In the genomic region with DNA sequence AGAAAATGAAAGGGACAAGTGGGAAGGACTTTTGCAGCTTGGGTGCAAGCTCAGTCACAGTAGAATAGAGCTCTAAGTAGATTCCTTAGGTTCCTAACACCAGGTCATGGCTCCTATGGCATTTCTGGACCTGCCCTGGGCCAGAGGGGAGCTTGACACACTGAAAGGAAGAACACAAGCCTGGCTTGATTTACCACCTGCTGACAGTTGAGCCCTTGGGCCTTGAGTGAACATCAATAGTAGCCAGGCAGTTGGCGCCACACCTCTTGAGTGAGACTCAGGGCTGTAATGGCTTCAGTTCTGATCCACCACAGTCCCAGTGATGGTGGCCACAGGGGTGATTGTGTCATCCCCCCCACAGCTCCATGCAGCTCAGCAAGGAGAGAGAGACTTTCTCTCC, we compare ENCODE assay signal across 23 cellular contexts.
DNase-seq lines count a peak whose midpoint lies in the region; ATAC-seq, FAIRE-seq and TF ChIP-seq lines count a peak whose summit lies in the region.
"Had no signal": no experiment of that assay in that cellular context is flagged by ENCODE, and none has a peak within 500 bp of the region (broad histone marks: within the 10 kb centered on the region; RNA-seq: fewer than 3 reads in every experiment).

No MANE protein-coding gene starts in this region.

- no peaks in the 10 kb centered on the region for H3K9me3 ChIP-seq in H9 (ENCODE audit: control insufficient read depth, low read depth, low read length)
- no peaks in the 10 kb centered on the region for H3K9me3 ChIP-seq in H1 (ENCODE audit: insufficient read depth in 2 of 2, low read depth in 1 of 2, low read length in 1 of 2)
- no peaks in the 10 kb centered on the region for H3K9me3 ChIP-seq in psoas muscle
- H3K9me3 ChIP-seq: BE2C, Caco-2, Peyer's patch, SJSA1 had no signal

- H3K36me3 ChIP-seq in H1 (ENCODE audit: control insufficient read depth in 2 of 4, insufficient read depth in 4 of 4, low read length in 3 of 4) (no peaks in the 10 kb centered on the region), psoas muscle (ENCODE audit: insufficient read depth in 1 of 2, low read depth in 1 of 2) (no peaks in the 10 kb centered on the region)
- H3K36me3 ChIP-seq: BE2C, Peyer's patch, SJSA1 had no signal

- no peak for TF ChIP-seq CTCF in H9 (conservative IDR thresholded peaks at IDR 0.05)
- TF ChIP-seq CTCF in H1 (IDR thresholded peaks at IDR 0.05; ENCODE audit: control extremely low read depth in 1 of 3, insufficient read depth in 1 of 3, low read depth in 1 of 3, low read length in 3 of 3) = no peak
- no peak for TF ChIP-seq CTCF in neural crest cell (conservative IDR thresholded peaks at IDR 0.05)
- TF ChIP-seq CTCF in psoas muscle (IDR thresholded peaks at IDR 0.05) = no peak

- no peak overlapping the region for H2BK5ac ChIP-seq in H9 (ENCODE audit: insufficient read length, low read length)
- H2BK5ac ChIP-seq in H1 (ENCODE audit: low read depth, low read length) = no peak overlapping the region

- no peaks in the 10 kb centered on the region for H3K79me2 ChIP-seq in H9 (ENCODE audit: insufficient read depth, low read length)
- no peaks in the 10 kb centered on the region for H3K79me2 ChIP-seq in H1 (ENCODE audit: control insufficient read depth in 1 of 2, insufficient read depth in 2 of 2, low read length in 2 of 2)

- H4K20me1 ChIP-seq in H9 (ENCODE audit: control insufficient read depth, insufficient read depth, insufficient read length) = no peaks in the 10 kb centered on the region
- no peaks in the 10 kb centered on the region for H4K20me1 ChIP-seq in H1 (replicated peaks in 1 of 2; ENCODE audit: control insufficient read depth in 1 of 2, insufficient read depth in 2 of 2, low read length in 2 of 2)

- DNase-seq in H9 (peak; percentile 16), H1 (ENCODE audit: low read depth in 1 of 2, low spot score in 2 of 2) (no peak), neural crest cell (ENCODE audit: low read depth, low spot score) (no peak), psoas muscle (no peak), amniotic stem cell (lab: John Stamatoyannopoulos, UW) (no peak)
- DNase-seq: BE2C; CD4-positive, alpha-beta T cell; DND-41; HCEC 1CT; MV-4-11; NCI-H1105 treated with DMSO at 0.1 percent for 48 hours; NCI-H1694; NCI-H2081; NCI-H2171; NCI-H345; NCI-H524 treated with DMSO at 0.1 percent for 48 hours; Peyer's patch had no signal

- no peaks in the 10 kb centered on the region for H3K27me3 Mint-ChIP-seq in H9 (ENCODE audit: low read depth)
- peaks cover 2% of the 10 kb centered on the region for H3K27me3 Mint-ChIP-seq in neural crest cell (ENCODE audit: low read depth)
- no peaks in the 10 kb centered on the region for H3K27me3 Mint-ChIP-seq in stimulated activated memory B cell treated with anti-CD40 and anti-IgM and Interleukin-4, amounts not matched to agents 10 μg/mL and 1 μg/mL and 100 μg/mL, for 72 hours
- H3K27me3 Mint-ChIP-seq: CD4-positive, alpha-beta T cell; IgD-negative memory B cell had no signal

- CTCF ChIA-PET in H1 (lab: Charles Lee; ENCODE audit: partially characterized antibody) = no interaction called here

- H2AK5ac ChIP-seq in H9 (ENCODE audit: insufficient read length, low read length) = no peak overlapping the region
- H2AK5ac ChIP-seq in H1 (ENCODE audit: low read depth, low read length) = no peak overlapping the region

- FAIRE-seq in H1 (lab: Jason Lieb, UNC) = no peak
- FAIRE-seq: GM12891 had no signal

- no peak for TF ChIP-seq POLR2A in H1 (IDR thresholded peaks at IDR 0.05; ENCODE audit: control extremely low read depth in 1 of 2, low read depth in 2 of 2, low read length in 2 of 2)

- H2BK12ac ChIP-seq in H9 (ENCODE audit: insufficient read length, low read depth, low read length) = no peak overlapping the region
- H2BK12ac ChIP-seq in H1 (ENCODE audit: low read depth, low read length) = 0 out of 2 replicates have a peak overlapping the region, but pooled peaks have one; percentile 17

- H3K27ac Mint-ChIP-seq in H9 (no peak overlapping the region), neural crest cell (ENCODE audit: unreplicated experiment) (peak overlapping the region; percentile 64)
- H3K27ac Mint-ChIP-seq in stimulated activated memory B cell treated with anti-CD40 and anti-IgM and Interleukin-4, amounts not matched to agents 10 μg/mL and 1 μg/mL and 100 μg/mL, for 72 hours = no peak overlapping the region
- H3K27ac Mint-ChIP-seq: CD4-positive, alpha-beta T cell; IgD-negative memory B cell had no signal

- H3K27me3 ChIP-seq in H9 (ENCODE audit: insufficient read depth, low read length) (no peaks in the 10 kb centered on the region), H1 (replicated peaks in 1 of 4; ENCODE audit: control insufficient read depth in 3 of 4, extremely low read depth in 1 of 4, insufficient read depth in 3 of 4, low read length in 3 of 4) (no peaks in the 10 kb centered on the region), psoas muscle (ENCODE audit: insufficient read depth in 3 of 3, low read length in 2 of 3) (no peaks in the 10 kb centered on the region)
- H3K27me3 ChIP-seq: BE2C, Peyer's patch, SJSA1 had no signal

- H3K56ac ChIP-seq in H9 (ENCODE audit: insufficient read length, low read depth, low read length) (no peak overlapping the region), H1 (replicated peaks; ENCODE audit: insufficient read length, low read depth, low read length) (no peak overlapping the region)

- H3K4me3 ChIP-seq in H1 (ENCODE audit: extremely low read depth in 1 of 4, insufficient read depth in 2 of 4, low read depth in 3 of 4, low read length in 4 of 4) (no peak overlapping the region), psoas muscle (no peak overlapping the region)
- H3K4me3 ChIP-seq: Peyer's patch, SJSA1 had no signal

- H2AFZ ChIP-seq in H9 (ENCODE audit: low read length) (no peak overlapping the region), H1 (ENCODE audit: low read length) (no peak overlapping the region)

- no peak overlapping the region for H3K27ac ChIP-seq in H9 (ENCODE audit: insufficient read length, low read depth, low read length)
- no peak overlapping the region for H3K27ac ChIP-seq in H1 (ENCODE audit: low read depth, low read length)
- H3K27ac ChIP-seq in psoas muscle = no peak overlapping the region
- H3K27ac ChIP-seq: Peyer's patch, SJSA1 had no signal

- H3K36me3 Mint-ChIP-seq in H9 (ENCODE audit: insufficient read depth in 1 of 3, low read depth in 3 of 3) (peaks cover 0 to 3% (median 0%) of the 10 kb centered on the region in 3 experiments; a peak in 1 of 7 replicates), neural crest cell (ENCODE audit: low read depth) (no peaks in the 10 kb centered on the region)
- H3K36me3 Mint-ChIP-seq in stimulated activated memory B cell treated with anti-CD40 and anti-IgM and Interleukin-4, amounts not matched to agents 10 μg/mL and 1 μg/mL and 100 μg/mL, for 72 hours = no peaks in the 10 kb centered on the region
- H3K36me3 Mint-ChIP-seq: IgD-negative memory B cell had no signal

- H3K9ac ChIP-seq in H9 (ENCODE audit: extremely low read depth, insufficient read length, low read length) = no peak overlapping the region
- no peak overlapping the region for H3K9ac ChIP-seq in H1 (replicated peaks in 1 of 4; ENCODE audit: extremely low read depth in 1 of 4, low read depth in 3 of 4, low read length in 3 of 4)

- no peak for TF ChIP-seq RAD21 in H1 (IDR thresholded peaks at IDR 0.05 in 1 of 2, conservative IDR thresholded peaks at IDR 0.05 in 1 of 2; ENCODE audit: low read depth in 2 of 2, low read length in 2 of 2)

- H3K23ac ChIP-seq in H9 (ENCODE audit: insufficient read length, low read depth, low read length) (no peak overlapping the region), H1 (ENCODE audit: insufficient read length) (no peak overlapping the region)

- no CpG with 5 or more reads among the region's 1 CpG for WGBS in H9 (ENCODE audit: extremely low coverage, insufficient read length, low lambda C conversion rate)
- WGBS in H1 (ENCODE audit: extremely low coverage in 1 of 2, insufficient coverage in 1 of 2, insufficient read length in 1 of 2, insufficient replicate concordance in 2 of 2, low coverage in 1 of 2, low lambda C conversion rate in 2 of 2, missing lambda C conversion rate in 1 of 2), 2 experiments = 100% methylated on average over 1 of the region's 1 CpG; no CpG with 5 or more reads in 1 of the 2 experiments
- whole genome bisulfite sequencing in psoas muscle, 3 donors = 75 to 92% (median 87%) methylated on average over 1 of the region's 1 CpG

- H3K18ac ChIP-seq in H9 (ENCODE audit: insufficient read length, low read depth, low read length) (no peak overlapping the region), H1 (ENCODE audit: extremely low read depth, low read length) (no peak overlapping the region; the same call in 1 of the 2 replicates)

- H3K23me2 ChIP-seq in H9 (ENCODE audit: insufficient read length, low read depth, low read length, poor library complexity, severe bottlenecking) (no peaks in the 10 kb centered on the region), H1 (ENCODE audit: low read depth, low read length) (no peaks in the 10 kb centered on the region)

- H3K9me3 Mint-ChIP-seq in H9 (peaks cover 0 to 3% of the 10 kb centered on the region in 2 experiments; a peak in 2 of 5 replicates), neural crest cell (peaks cover 4% of the 10 kb centered on the region)
- H3K9me3 Mint-ChIP-seq in stimulated activated memory B cell treated with anti-CD40 and anti-IgM and Interleukin-4, amounts not matched to agents 10 μg/mL and 1 μg/mL and 100 μg/mL, for 72 hours = peaks cover 10% of the 10 kb centered on the region

- H2BK20ac ChIP-seq in H9 (ENCODE audit: low read depth, low read length, poor library complexity, severe bottlenecking) (no peak overlapping the region), H1 (ENCODE audit: low read length) (no peak overlapping the region)

- no peak overlapping the region for H3K4me3 Mint-ChIP-seq in H9
- no peak overlapping the region for H3K4me3 Mint-ChIP-seq in neural crest cell
- H3K4me3 Mint-ChIP-seq in stimulated activated memory B cell treated with anti-CD40 and anti-IgM and Interleukin-4, amounts not matched to agents 10 μg/mL and 1 μg/mL and 100 μg/mL, for 72 hours = no peak overlapping the region
- H3K4me3 Mint-ChIP-seq: CD4-positive, alpha-beta T cell; IgD-negative memory B cell had no signal

- intact Hi-C loops in psoas muscle (cut with DNase I) = no loop called here

- ATAC-seq in stimulated activated memory B cell treated with anti-CD40 and anti-IgM and Interleukin-4, amounts not matched to agents 10 μg/mL and 1 μg/mL and 100 μg/mL, for 72 hours = no peak
- no peak for ATAC-seq in HG03196 (IDR thresholded peaks at IDR 0.05; ENCODE audit: unreplicated experiment)
- no peak for ATAC-seq in psoas muscle

- H3K79me1 ChIP-seq in H9 (ENCODE audit: insufficient read depth, low read depth, low read length, poor library complexity, severe bottlenecking) (no peaks in the 10 kb centered on the region), H1 (ENCODE audit: low read depth, low read length) (no peaks in the 10 kb centered on the region)

- H2BK15ac ChIP-seq in H9 (ENCODE audit: low read depth, low read length) (no peak overlapping the region), H1 (ENCODE audit: low read length) (no peak overlapping the region)

- H3K14ac ChIP-seq in H9 (ENCODE audit: insufficient read depth, low read length) = no peak overlapping the region
- H3K14ac ChIP-seq in H1 (ENCODE audit: insufficient read length) = no peak overlapping the region

- H2BK120ac ChIP-seq in H9 (ENCODE audit: low read depth, low read length, poor library complexity, severe bottlenecking) (no peak overlapping the region), H1 (replicated peaks; ENCODE audit: low read depth, low read length) (no peak overlapping the region)

- no peak for TF ChIP-seq EP300 in H1 (IDR thresholded peaks at IDR 0.05; ENCODE audit: borderline replicate concordance in 1 of 2, low read depth in 2 of 2, low read length in 2 of 2)

- no peak overlapping the region for H3K4me2 ChIP-seq in H9 (ENCODE audit: insufficient read depth, insufficient read length, low read length)
- H3K4me2 ChIP-seq in H1 (ENCODE audit: insufficient read depth in 1 of 2, low read depth in 2 of 2, low read length in 2 of 2) = no peak overlapping the region

- H4K8ac ChIP-seq in H9 (replicated peaks; ENCODE audit: insufficient read length, low read depth, low read length) (no peak overlapping the region), H1 (ENCODE audit: extremely low read depth, insufficient read depth, low read length) (no peak overlapping the region; the same call in 1 of the 2 replicates)

- H3K4me1 ChIP-seq in H9 (ENCODE audit: insufficient read depth, low read length) (no peaks in the 10 kb centered on the region), H1 (replicated peaks in 1 of 4; ENCODE audit: control insufficient read depth in 3 of 4, insufficient read depth in 4 of 4, low read length in 3 of 4) (peaks cover 0 to 6% (median 3%) of the 10 kb centered on the region in 4 experiments; a peak in 2 of 7 replicates), psoas muscle (no peaks in the 10 kb centered on the region)
- H3K4me1 ChIP-seq: BE2C, Caco-2, Peyer's patch, SJSA1 had no signal

- POLR2A ChIA-PET in H1 (lab: Charles Lee; ENCODE audit: partially characterized antibody) = no interaction called here

- H4K91ac ChIP-seq in H9 (ENCODE audit: insufficient read length, low read depth, low read length) (no peak overlapping the region), H1 (replicated peaks; ENCODE audit: insufficient read length, low read length) (no peak overlapping the region)

- H3K4me1 Mint-ChIP-seq in H9 (peaks cover 7 to 8% of the 10 kb centered on the region in 2 experiments; a peak in 3 of 4 replicates), neural crest cell (peaks cover 24% of the 10 kb centered on the region)
- H3K4me1 Mint-ChIP-seq in stimulated activated memory B cell treated with anti-CD40 and anti-IgM and Interleukin-4, amounts not matched to agents 10 μg/mL and 1 μg/mL and 100 μg/mL, for 72 hours = no peaks in the 10 kb centered on the region
- H3K4me1 Mint-ChIP-seq: IgD-negative memory B cell had no signal

- H4K5ac ChIP-seq in H9 (ENCODE audit: insufficient read length, low read depth, low read length) (no peak overlapping the region), H1 (ENCODE audit: insufficient read length, low read depth, low read length) (no peak overlapping the region)

- no peak overlapping the region for H3K4ac ChIP-seq in H9 (ENCODE audit: low read depth, low read length)
- H3K4ac ChIP-seq in H1 (replicated peaks; ENCODE audit: insufficient read length, low read depth, low read length) = no peak overlapping the region

- H3T11ph ChIP-seq in H9 (ENCODE audit: low read length) = no peak overlapping the region
